9 cellular contexts compared by ENCODE assay signal in genomic region chr11:59556883-59557205, GRCh38. TPM values are rescaled to one million over a fixed set of nuclear protein-coding genes. Genes with fewer than 3 reads are reported as not detected.
DNase-seq lines count a peak whose midpoint lies in the region; ATAC-seq, FAIRE-seq and TF ChIP-seq lines count a peak whose summit lies in the region.
"Had no signal": no experiment of that assay in that cellular context is flagged by ENCODE, and none has a peak within 500 bp of the region (broad histone marks: within the 10 kb centered on the region; RNA-seq: fewer than 3 reads in every experiment).

No MANE protein-coding gene starts in this region.

- peak overlapping the region; percentile 76 for H2AFZ ChIP-seq in endothelial cell of umbilical vein (ENCODE audit: low read depth, low read length)

- FAIRE-seq in RCC 7860 (lab: Jason Lieb, UNC), result no peak
- no peak for FAIRE-seq in endothelial cell of umbilical vein (lab: Jason Lieb, UNC)

- TF ChIP-seq POLR2A in endothelial cell of umbilical vein (IDR thresholded peaks at IDR 0.05; ENCODE audit: low read depth, low read length), result no peak

- H3K79me2 ChIP-seq in endothelial cell of umbilical vein (ENCODE audit: control insufficient read depth, insufficient read depth, low read length), result no peaks in the 10 kb centered on the region

- ATAC-seq in CD8-positive, alpha-beta T cell, result no peak
- no peak for ATAC-seq in aorta (ENCODE audit: low FRiP score)

- peaks cover 3% of the 10 kb centered on the region for H3K36me3 Mint-ChIP-seq in CD8-positive, alpha-beta T cell

- intact Hi-C loops in CD8-positive, alpha-beta T cell (cut with DNase I, micrococcal nuclease), result loop anchor here (5.0 to 10.0 kb wide), 5 partner anchors 385 to 1892 kb away; partner anchors contain the start of genes FAM111A (in 2 of the 2), DTX4 (in 1 of the 2), LPXN (in 1 of the 2) and SELENOH (in 1 of the 2)
- intact Hi-C loops in endothelial cell of umbilical vein (cut with micrococcal nuclease), result loop anchor here (1.0 to 10.0 kb wide), 4 partner anchors 9 to 638 kb away; partner anchors contain the start of gene FAM111A
- intact Hi-C loops in aorta (cut with DNase I), result loop anchor here in 1 of 2 donors (10.0 kb wide), 1 partner anchor 198 kb away; the partner anchor contains the start of gene STX3

- no peaks in the 10 kb centered on the region for H4K20me1 ChIP-seq in endothelial cell of umbilical vein (replicated peaks; ENCODE audit: control insufficient read depth, extremely low read depth, insufficient read depth, low read length)

- BruUV-seq in endothelial cell of umbilical vein (replicated peaks; lab: Mats Ljungman, UMichigan), result no TSS peak

- no peaks in the 10 kb centered on the region for H3K9me3 ChIP-seq in CD8-positive, alpha-beta T cell (ENCODE audit: low read length)
- H3K9me3 ChIP-seq in endothelial cell of umbilical vein (replicated peaks; ENCODE audit: control insufficient read depth, insufficient read depth, low read length) (no peaks in the 10 kb centered on the region), aorta (ENCODE audit: control insufficient read depth, low read length) (no peaks in the 10 kb centered on the region)

- 14 to 18% methylated on average over 11 of the region's 11 CpGs for WGBS in aorta, 2 donors

- H3K27ac Mint-ChIP-seq in CD8-positive, alpha-beta T cell, result no peak overlapping the region

- no peaks in the 10 kb centered on the region for H3K9me1 ChIP-seq in endothelial cell of umbilical vein (replicated peaks; ENCODE audit: control insufficient read depth, extremely low read depth, insufficient read depth, low read length)

- no peaks in the 10 kb centered on the region for H3K27me3 Mint-ChIP-seq in CD8-positive, alpha-beta T cell (ENCODE audit: low read depth)

- H3K4me3 Mint-ChIP-seq in CD8-positive, alpha-beta T cell, result peak overlapping the region; percentile 63

- no peak overlapping the region for H3K9ac ChIP-seq in endothelial cell of umbilical vein (replicated peaks; ENCODE audit: extremely low read depth, insufficient read depth, low read length)

- H3K4me1 ChIP-seq in CD8-positive, alpha-beta T cell (ENCODE audit: insufficient read depth, low read length), result peaks cover 28% of the 10 kb centered on the region
- H3K4me1 ChIP-seq in endothelial cell of umbilical vein (ENCODE audit: control insufficient read depth, extremely low read depth, insufficient read depth, low read length) (peaks cover 9% of the 10 kb centered on the region), aorta (ENCODE audit: control insufficient read depth in 1 of 2, insufficient read depth in 2 of 2, low read length in 2 of 2) (no peaks in the 10 kb centered on the region)

- no peak overlapping the region for H3K27ac ChIP-seq in CD8-positive, alpha-beta T cell (ENCODE audit: low read depth, low read length)
- H3K27ac ChIP-seq in endothelial cell of umbilical vein (ENCODE audit: insufficient read depth, low read depth, low read length) (peak overlapping the region; percentile 25), aorta (ENCODE audit: low read depth in 1 of 2, low read length in 2 of 2) (peak overlapping the region in 1 of 2 donors; percentile 50)

- H3K4me3 ChIP-seq in CD8-positive, alpha-beta T cell (ENCODE audit: low read depth, low read length), result no peak overlapping the region
- H3K4me3 ChIP-seq in H7 (ENCODE audit: insufficient read depth, low read depth, low read length) (peak overlapping the region; percentile 79), endothelial cell of umbilical vein (replicated peaks in 1 of 3; ENCODE audit: insufficient read depth in 1 of 3, low read depth in 1 of 3, low read length in 3 of 3) (peak overlapping the region in 2 of 3 experiments; percentile 33 to 66), skeletal muscle cell (ENCODE audit: low read depth, low read length) (peak overlapping the region; percentile 48), aorta (ENCODE audit: low read length in 2 of 2) (no peak overlapping the region)

- no peak for TF ChIP-seq CTCF in CD8-positive, alpha-beta T cell (IDR thresholded peaks at IDR 0.05)
- TF ChIP-seq CTCF in endothelial cell of umbilical vein (IDR thresholded peaks at IDR 0.05; ENCODE audit: extremely low read depth in 1 of 2, insufficient read depth in 1 of 2, low read depth in 1 of 2, low read length in 2 of 2), result no peak

- no peaks in the 10 kb centered on the region for H3K27me3 ChIP-seq in CD8-positive, alpha-beta T cell (ENCODE audit: insufficient read depth, low read length)
- H3K27me3 ChIP-seq in H7 (ENCODE audit: control insufficient read depth, insufficient read depth, low read length) (no peaks in the 10 kb centered on the region; the same call in 1 of the 2 replicates), endothelial cell of umbilical vein (ENCODE audit: control insufficient read depth in 2 of 2, insufficient read depth in 2 of 2, low read length in 2 of 2) (no peaks in the 10 kb centered on the region), aorta (ENCODE audit: control insufficient read depth in 1 of 2, insufficient read depth in 2 of 2, low read length in 1 of 2) (no peaks in the 10 kb centered on the region)

- no peaks in the 10 kb centered on the region for H3K36me3 ChIP-seq in CD8-positive, alpha-beta T cell (ENCODE audit: insufficient read depth, low read length)
- H3K36me3 ChIP-seq in H7 (replicated peaks; ENCODE audit: control insufficient read depth, insufficient read depth, low read length) (no peaks in the 10 kb centered on the region), endothelial cell of umbilical vein (ENCODE audit: control insufficient read depth in 2 of 2, extremely low read depth in 1 of 2, insufficient read depth in 2 of 2, low read length in 2 of 2) (no peaks in the 10 kb centered on the region), aorta (ENCODE audit: control insufficient read depth in 1 of 2, insufficient read depth in 2 of 2, low read length in 1 of 2) (no peaks in the 10 kb centered on the region)

- peaks cover 41% of the 10 kb centered on the region for H3K4me1 Mint-ChIP-seq in CD8-positive, alpha-beta T cell (ENCODE audit: low read depth)

- dilution Hi-C loops in endothelial cell of umbilical vein (cut with MboI; ENCODE audit: extremely low pct_ligation_motif_present, low sequenced_read_pairs), result no loop called here

- POLR2A ChIA-PET in CD8-positive, alpha-beta T cell (lab: Charles Lee), result interaction anchor here (0.7 to 2.0 kb wide), 4 partner anchors 9 to 112 kb away, joined by 3 to 9 read pairs (median 3); partner anchors contain the start of gene PATL1
- POLR2A ChIA-PET in endothelial cell of umbilical vein (lab: Charles Lee), result interaction anchor here (1.2 to 1.3 kb wide), 2 partner anchors 9 to 112 kb away, joined by 3 to 4 read pairs; partner anchors contain the start of gene PATL1

- no peak for DNase-seq in CD8-positive, alpha-beta T cell
- DNase-seq in H7 (peak; percentile 25), RCC 7860 (ENCODE audit: low spot score) (peak; percentile 33), endothelial cell of umbilical vein (ENCODE audit: low read depth, low spot score) (peak; percentile 63), skeletal muscle cell (ENCODE audit: low read depth) (peak; percentile 10), aorta (no peak), NCI-H1436 (lab: John Stamatoyannopoulos, UW) (no peak), NCI-H2227 treated with DMSO at 0.1 percent for 48 hours (lab: John Stamatoyannopoulos, UW) (no peak)

- CTCF ChIA-PET in CD8-positive, alpha-beta T cell (lab: Charles Lee), result interaction anchor here (1.8 to 2.2 kb wide), 2 partner anchors 8 to 112 kb away, joined by 7 read pairs; partner anchors contain the start of gene PATL1
- CTCF ChIA-PET in endothelial cell of umbilical vein (lab: Charles Lee), result interaction anchor here (1.3 to 2.5 kb wide), 3 partner anchors 9 to 20 kb away, joined by 3 to 8 read pairs (median 6); no protein-coding TSS in a partner anchor

- no peaks in the 10 kb centered on the region for H3K9me3 Mint-ChIP-seq in CD8-positive, alpha-beta T cell

- peak overlapping the region; percentile 87 for H3K4me2 ChIP-seq in endothelial cell of umbilical vein (ENCODE audit: insufficient read depth, low read length)

TF ChIP-seq in endothelial cell of umbilical vein, 7 proteins besides CTCF, POLR2A, EP300 and RAD21:
- TF ChIP-seq FOS (IDR thresholded peaks at IDR 0.05; ENCODE audit: borderline replicate concordance, insufficient read depth, low read length), result no peak

RNA-seq across cellular contexts. Expression of gene OR4D9, which starts 45.5 kb away (rescaled TPM):
- total RNA-seq in CD8-positive, alpha-beta T cell, result not detected
- total RNA-seq in H7 (2014; rRNA removed; shearing (Covaris generic)), result not detected in 2 replicates
- total RNA-seq in endothelial cell of umbilical vein, result not detected in 2 replicates
- polyA plus RNA-seq in endothelial cell of umbilical vein, result not detected in 2 replicates
- not detected in 2 replicates for polyA plus RNA-seq in endothelial cell of umbilical vein (2011; cell fraction: cytosol; rRNA removed)
- polyA plus RNA-seq in endothelial cell of umbilical vein (2011; cell fraction: nucleus; rRNA removed), result not detected in 2 replicates
- polyA plus RNA-seq in endothelial cell of umbilical vein (2012), result not detected in 2 replicates
- polyA minus RNA-seq in endothelial cell of umbilical vein, result not detected in 2 replicates
- not detected for polyA minus RNA-seq in endothelial cell of umbilical vein (2011; cell fraction: cytosol; rRNA and poly(A)+ RNA removed)
- polyA minus RNA-seq in endothelial cell of umbilical vein (2011; cell fraction: nucleus; rRNA and poly(A)+ RNA removed), result not detected in 2 replicates
- not detected for total RNA-seq in aorta
- polyA plus RNA-seq in aorta, result not detected
- total RNA-seq: liver had no signal
- polyA plus RNA-seq: liver had no signal

RNA-seq across cellular contexts. Expression of gene OR4D11, which starts 53.5 kb away (rescaled TPM):
- not detected for total RNA-seq in CD8-positive, alpha-beta T cell
- not detected in 2 replicates for total RNA-seq in H7 (2014; rRNA removed; shearing (Covaris generic))
- total RNA-seq in endothelial cell of umbilical vein (not detected in 2 replicates), aorta (not detected)
- polyA plus RNA-seq in endothelial cell of umbilical vein (not detected in 2 replicates), aorta (not detected)
- not detected in 2 replicates for polyA plus RNA-seq in endothelial cell of umbilical vein (2011; cell fraction: cytosol; rRNA removed)
- not detected in 2 replicates for polyA plus RNA-seq in endothelial cell of umbilical vein (2011; cell fraction: nucleus; rRNA removed)
- polyA plus RNA-seq in endothelial cell of umbilical vein (2012), result not detected in 2 replicates
- not detected in 2 replicates for polyA minus RNA-seq in endothelial cell of umbilical vein
- polyA minus RNA-seq in endothelial cell of umbilical vein (2011; cell fraction: cytosol; rRNA and poly(A)+ RNA removed), result not detected
- not detected in 2 replicates for polyA minus RNA-seq in endothelial cell of umbilical vein (2011; cell fraction: nucleus; rRNA and poly(A)+ RNA removed)
- total RNA-seq: liver had no signal
- polyA plus RNA-seq: liver had no signal

RNA-seq across cellular contexts. Expression of gene OSBP, which starts 58.7 kb away (rescaled TPM):
- total RNA-seq in CD8-positive, alpha-beta T cell, result 10 to 100 TPM; 66.0 to 66.3 TPM
- 18.4 and 27.3 TPM in 2 replicates for total RNA-seq in H7 (2014; rRNA removed; shearing (Covaris generic))
- total RNA-seq in endothelial cell of umbilical vein (37.5 and 37.9 TPM in 2 replicates), aorta (10 to 100 TPM; 40.4 to 42.4 TPM)
- polyA plus RNA-seq in endothelial cell of umbilical vein (10.9 and 14.2 TPM in 2 replicates), aorta (10 to 100 TPM; 15.0 to 19.5 TPM)
- polyA plus RNA-seq in endothelial cell of umbilical vein (2011; cell fraction: cytosol; rRNA removed), result 17.2 and 18.1 TPM in 2 replicates
- 37.5 and 42.5 TPM in 2 replicates for polyA plus RNA-seq in endothelial cell of umbilical vein (2011; cell fraction: nucleus; rRNA removed)
- 34.5 and 38.5 TPM in 2 replicates for polyA plus RNA-seq in endothelial cell of umbilical vein (2012)
- polyA minus RNA-seq in endothelial cell of umbilical vein, result 29.9 and 31.6 TPM in 2 replicates
- 18.4 TPM for polyA minus RNA-seq in endothelial cell of umbilical vein (2011; cell fraction: cytosol; rRNA and poly(A)+ RNA removed)
- polyA minus RNA-seq in endothelial cell of umbilical vein (2011; cell fraction: nucleus; rRNA and poly(A)+ RNA removed), result 26.0 and 43.4 TPM in 2 replicates

Comparison
In these comparisons a context has a peak if more than half of its experiments do, and no peak if none do; other contexts are left out.
1. DNase-seq: peak in H7 (single experiment), RCC 7860 (single experiment), endothelial cell of umbilical vein (single experiment) and skeletal muscle cell (single experiment); none in CD8-positive, alpha-beta T cell (0 of 7), aorta (0 of 2), NCI-H1436 (single experiment) and NCI-H2227 treated with DMSO at 0.1 percent for 48 hours (single experiment).
2. H3K4me3 ChIP-seq: peak in H7 (single experiment), endothelial cell of umbilical vein (2 of 3) and skeletal muscle cell (single experiment); none in CD8-positive, alpha-beta T cell (single experiment) and aorta (0 of 2).